ENCODE assay signal across 5 cellular contexts in genomic region chr2:19615402-19615801, GRCh38.
A peak's percentile ranks its signal among the peaks of the same experiment; 100 is the strongest.
DNase-seq lines count a peak whose midpoint lies in the region; ATAC-seq and TF ChIP-seq lines count a peak whose summit lies in the region.
"Not testable (repeated sequence)": the region's sequence is repeated elsewhere in the genome, so short reads cannot be mapped to it uniquely, and the experiment has no call there.

No MANE protein-coding gene starts in this region.

- not testable (repeated sequence) for BruUV-seq in HCT116 (replicated peaks; lab: Mats Ljungman, UMichigan); PC-9 (replicated peaks; lab: Mats Ljungman, UMichigan)

- RAD21 ChIA-PET in HCT116 (lab: Charles Lee; ENCODE audit: low non-redundant PET in 1 of 2, low total read pairs in 2 of 2, uncharacterized antibody in 2 of 2, unreplicated experiment in 2 of 2): not testable (repeated sequence)

- not testable (repeated sequence) for H3K9me3 ChIP-seq in HCT116 (ENCODE audit: control insufficient read depth in 1 of 2, insufficient read depth in 1 of 2, low read depth in 1 of 2, low read length in 2 of 2); HEK293 (ENCODE audit: control insufficient read depth, insufficient read depth, low read depth, low read length)
- H3K9me3 ChIP-seq in PC-9 (ENCODE audit: insufficient read depth, low read depth) (peaks cover 37% of the 10 kb centered on the region), RWPE2 (ENCODE audit: severe bottlenecking) (peaks cover 12% of the 10 kb centered on the region)

- not testable (repeated sequence) for H3K36me3 ChIP-seq in HCT116 (ENCODE audit: control insufficient read depth in 1 of 2, insufficient read depth in 2 of 2, low read length in 2 of 2); HEK293 (ENCODE audit: control insufficient read depth in 2 of 2, insufficient read depth in 1 of 2, low read length in 2 of 2); RWPE2 (ENCODE audit: low read depth)
- peaks cover 22% of the 10 kb centered on the region for H3K36me3 ChIP-seq in PC-9 (ENCODE audit: low read depth)

- TF ChIP-seq POLR2A in HCT116 (IDR thresholded peaks at IDR 0.05; ENCODE audit: borderline replicate concordance, extremely low read depth, insufficient read depth, insufficient read length): not testable (repeated sequence)

- TF ChIP-seq CTCF in HCT116 (IDR thresholded peaks at IDR 0.05 in 2 of 3, conservative IDR thresholded peaks at IDR 0.05 in 1 of 3; ENCODE audit: borderline replicate concordance in 1 of 3, insufficient read depth in 1 of 3, low read depth in 2 of 3, low read length in 2 of 3); HEK293 (tag by site-specific recombination; IDR thresholded peaks at IDR 0.05); PC-9 (conservative IDR thresholded peaks at IDR 0.05); RWPE2 (IDR thresholded peaks at IDR 0.05; ENCODE audit: poor library complexity, severe bottlenecking): not testable (repeated sequence)

- H3K79me2 ChIP-seq in HCT116 (ENCODE audit: insufficient read depth, low read length): not testable (repeated sequence)
- peaks cover 21% of the 10 kb centered on the region for H3K79me2 ChIP-seq in PC-9 (ENCODE audit: low read depth)

- CTCF ChIA-PET in HCT116 (lab: Charles Lee); HEK293 (lab: Yijun Ruan, JAX); PC-9 (lab: Charles Lee): not testable (repeated sequence)

- H3K9me2 ChIP-seq in HCT116 (ENCODE audit: insufficient read depth); PC-9 (ENCODE audit: insufficient read depth): not testable (repeated sequence)

- H3K4me1 ChIP-seq in HCT116 (ENCODE audit: control insufficient read depth in 1 of 2, insufficient read depth in 2 of 2, low read length in 2 of 2) (peaks cover 8 to 31% of the 10 kb centered on the region in 2 experiments), PC-9 (replicated peaks; ENCODE audit: insufficient read depth) (peaks cover 65% of the 10 kb centered on the region), RWPE2 (ENCODE audit: insufficient read depth, poor library complexity, severe bottlenecking) (peaks cover 14% of the 10 kb centered on the region)
- not testable (repeated sequence) for H3K4me1 ChIP-seq in HEK293 (ENCODE audit: control insufficient read depth, insufficient read depth, low read length)

- not testable (repeated sequence) for H3K4me2 ChIP-seq in HCT116 (ENCODE audit: low read length); PC-9

- H3F3A ChIP-seq in PC-9 (ENCODE audit: insufficient read depth, low read depth): peaks cover 58% of the 10 kb centered on the region

- POLR2A ChIA-PET in HCT116 (lab: Charles Lee); HEK293 (lab: Yijun Ruan, JAX): not testable (repeated sequence)
- POLR2A ChIA-PET in PC-9 (lab: Charles Lee; ENCODE audit: unreplicated experiment): interaction anchor here (0.7 kb wide), 1 partner anchor 198 kb away, joined by 7 read pairs; no protein-coding TSS in a partner anchor

- not testable (repeated sequence) for H4K20me1 ChIP-seq in HCT116 (ENCODE audit: insufficient read depth); PC-9 (ENCODE audit: insufficient read depth)

- not testable (repeated sequence) for H3K9ac ChIP-seq in HCT116 (ENCODE audit: low read length)

- H3K27me3 ChIP-seq in HCT116 (ENCODE audit: insufficient read depth, low read length); PC-9 (ENCODE audit: insufficient read depth, low read depth); RWPE2 (ENCODE audit: insufficient read depth, poor library complexity, severe bottlenecking): not testable (repeated sequence)

- ATAC-seq in HCT116; RWPE2 (ENCODE audit: low read depth): not testable (repeated sequence)

- H3K27ac ChIP-seq in HCT116 (ENCODE audit: low read depth, low read length); HEK293 (ENCODE audit: extremely low read depth, low read depth, low read length): not testable (repeated sequence)
- peak overlapping the region; percentile 98 for H3K27ac ChIP-seq in PC-9
- H3K27ac ChIP-seq in RWPE2 (ENCODE audit: poor library complexity, severe bottlenecking): peak overlapping the region; percentile 80

- DNase-seq in Caki2 (ENCODE audit: low read depth): peak; percentile 26
- DNase-seq in HCT116 (ENCODE audit: low read depth, low spot score); PC-9; RWPE2 (ENCODE audit: low spot score): not testable (repeated sequence)

- not testable (repeated sequence) for H3K4me3 ChIP-seq in HCT116 (replicated peaks in 1 of 2; ENCODE audit: low read depth in 1 of 2, low read length in 2 of 2); HEK293 (ENCODE audit: low read depth, low read length); PC-9; RWPE2 (ENCODE audit: severe bottlenecking)

- not testable (repeated sequence) for H2AFZ ChIP-seq in HCT116 (ENCODE audit: low read depth, low read length, poor library complexity, severe bottlenecking); PC-9

- in situ Hi-C loops in Caki2 (cut with HindIII; ENCODE audit: low pct_unique_long_range_greater_than_20kb, low sequenced_read_pairs): not testable (repeated sequence)

- intact Hi-C loops in HCT116 (cut with micrococcal nuclease); PC-9 (cut with micrococcal nuclease; ENCODE audit: unreplicated experiment): not testable (repeated sequence)

- TF ChIP-seq RAD21 in HCT116 (IDR thresholded peaks at IDR 0.05; ENCODE audit: low read depth): not testable (repeated sequence)

TF ChIP-seq in HCT116, 20 proteins besides CTCF, POLR2A, EP300 and RAD21:
- peak; percentile 83; the same call in 1 of the 2 replicates for TF ChIP-seq CBX3 (IDR thresholded peaks at IDR 0.05; ENCODE audit: low read depth)

TF ChIP-seq in HEK293, 187 proteins besides CTCF, POLR2A, EP300 and RAD21:
- peak; percentile 94 for TF ChIP-seq SETDB1 (IDR thresholded peaks at IDR 0.05; ENCODE audit: insufficient read length, low read length)
- TF ChIP-seq ZNF510 (tag by site-specific recombination; IDR thresholded peaks at IDR 0.05; ENCODE audit: insufficient replicate concordance): peak; percentile 11
